In the genomic region with DNA sequence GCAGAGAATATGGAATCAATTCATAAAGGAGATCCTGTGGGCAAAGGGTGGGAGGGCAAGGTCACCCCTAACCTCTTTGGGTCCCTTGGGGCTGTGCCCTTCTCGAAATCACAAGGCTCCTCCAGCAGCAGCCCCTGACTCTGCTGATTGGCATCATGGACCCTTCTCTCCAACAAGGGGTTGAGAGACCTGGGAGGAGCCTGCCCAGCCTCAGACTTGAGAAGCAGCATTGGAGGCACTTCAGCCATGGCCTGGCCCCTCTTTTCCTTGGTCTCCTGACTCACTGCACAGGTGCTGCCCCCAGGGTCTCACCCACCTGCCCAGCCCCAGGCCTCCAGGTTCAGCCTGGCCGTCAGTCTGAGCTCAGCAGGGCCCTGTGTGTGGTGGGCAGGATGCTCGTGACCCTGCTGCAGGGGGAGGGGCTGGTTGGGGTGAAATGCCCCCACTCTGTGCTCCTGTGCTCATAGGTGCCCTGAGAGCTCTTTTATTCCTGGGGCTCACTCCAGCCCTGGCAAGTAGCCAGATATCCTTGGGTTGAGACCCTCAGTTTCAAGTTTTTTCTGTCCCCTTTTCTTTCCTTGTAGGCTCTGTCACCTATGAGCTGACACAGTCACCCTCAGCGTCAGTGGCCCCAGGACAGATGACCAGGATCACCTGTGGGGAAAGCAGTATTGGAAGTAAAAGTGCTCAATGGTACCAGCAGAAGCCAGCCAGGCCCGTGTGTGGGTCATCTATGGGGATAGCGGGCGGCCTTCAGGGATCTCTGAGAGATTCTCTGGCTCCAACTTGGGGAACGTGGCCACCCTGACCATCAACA, we compare ENCODE assay signal across 17 cellular contexts.
"Had no signal": no experiment of that assay in that cellular context is flagged by ENCODE, and none has a peak within 500 bp of the region (broad histone marks: within the 10 kb centered on the region; RNA-seq: fewer than 3 reads in every experiment).

No MANE protein-coding gene starts in this region.

- H3K4me3 ChIP-seq: left ventricle myocardium inferior, SJSA1, skin epidermis, tibial nerve had no signal

- DNase-seq: activated CD4-positive, alpha-beta T cell treated with anti-CD3 and anti-CD28 coated beads, Interleukin-2, amount 50 U/mL, for 48 hours; anterior cingulate cortex; left ventricle myocardium inferior; occipital lobe; right cardiac atrium; stimulated activated CD4-positive, alpha-beta T cell treated with anti-CD3 and anti-CD28 coated beads, Interleukin-15, amount 100 ng/mL, for 24 hours; stimulated activated CD4-positive, alpha-beta T cell treated with anti-CD3 and anti-CD28 coated beads, Interleukin-4, amount 100 ng/mL, for 1 hour; stimulated activated naive CD4-positive, alpha-beta T cell treated with Interleukin-2 at 50 U/mL for 16 hours; substantia nigra; T1000 had no signal

- H3K9me3 Mint-ChIP-seq: activated T-helper 1 cell treated with anti-CD3 and anti-CD28 coated beads, Interleukin-12 subunit alpha, Interleukin-12 subunit beta, Interleukin-2, Interleukin-4 antibody, amounts not matched to agents 30 ng/mL and 10 ng/mL and 1 ng/mL, durations not matched to agents 14 hours and 24 hours and 36 hours; nephron had no signal

- H3K36me3 ChIP-seq: left ventricle myocardium inferior, SJSA1, tibial nerve had no signal

- H3K4me1 Mint-ChIP-seq: nephron had no signal

- ATAC-seq: esophagus mucosa, right cardiac atrium had no signal

- H3K4me3 Mint-ChIP-seq: activated T-helper 1 cell treated with anti-CD3 and anti-CD28 coated beads, Interleukin-12 subunit alpha, Interleukin-12 subunit beta, Interleukin-2, Interleukin-4 antibody, amounts not matched to agents 30 ng/mL and 10 ng/mL and 1 ng/mL, durations not matched to agents 14 hours and 24 hours and 36 hours; nephron had no signal

- H3K27me3 ChIP-seq: SJSA1 had no signal

- H3K4me1 ChIP-seq: left ventricle myocardium inferior, SJSA1, tibial nerve had no signal

- H3K9me3 ChIP-seq: left ventricle myocardium inferior, SJSA1, tibial nerve had no signal

- H3K27ac Mint-ChIP-seq: activated T-helper 1 cell treated with anti-CD3 and anti-CD28 coated beads, Interleukin-12 subunit alpha, Interleukin-12 subunit beta, Interleukin-2, Interleukin-4 antibody, amounts not matched to agents 30 ng/mL and 10 ng/mL and 1 ng/mL, durations not matched to agents 14 hours and 24 hours and 36 hours; nephron; progenitor cell of endocrine pancreas had no signal

- H3K27ac ChIP-seq: left ventricle myocardium inferior, SJSA1, tibial nerve had no signal
